18 cellular contexts compared by ENCODE assay signal in the genomic region with DNA sequence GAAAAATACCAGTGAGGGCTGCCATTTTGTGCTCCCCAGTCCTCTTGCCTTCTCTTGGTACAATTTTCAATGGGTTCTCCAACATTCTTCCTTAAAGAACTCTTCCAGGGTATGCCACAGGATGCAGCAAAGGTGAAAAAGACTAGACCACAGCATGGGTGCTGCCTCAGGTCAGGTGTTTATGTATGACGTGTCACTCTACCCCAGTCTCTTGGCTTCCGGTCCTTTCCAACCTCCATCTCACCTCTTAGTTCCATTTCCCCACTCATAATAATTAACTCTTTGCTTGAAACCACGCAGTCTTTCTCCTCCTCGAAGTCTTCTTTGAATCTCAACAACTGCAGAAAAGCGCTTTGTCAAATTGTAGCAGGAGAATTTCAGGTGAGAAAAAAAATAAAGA.
A peak's percentile ranks its signal among the peaks of the same experiment; 100 is the strongest.
DNase-seq lines count a peak whose midpoint lies in the region; ATAC-seq, FAIRE-seq and TF ChIP-seq lines count a peak whose summit lies in the region.
"Had no signal": no experiment of that assay in that cellular context is flagged by ENCODE, and none has a peak within 500 bp of the region (broad histone marks: within the 10 kb centered on the region; RNA-seq: fewer than 3 reads in every experiment).

No MANE protein-coding gene starts in this region.

- ATAC-seq in HepG2, result no peak
- ATAC-seq in right lobe of liver, result no peak
- ATAC-seq in HG03175 (IDR thresholded peaks at IDR 0.05; ENCODE audit: unreplicated experiment), result peak; percentile 61
- no peak for ATAC-seq in K562
- no peak for ATAC-seq in HG03520 (IDR thresholded peaks at IDR 0.05; ENCODE audit: unreplicated experiment)
- ATAC-seq: HCT116 had no signal

- WGBS in HepG2 (ENCODE audit: low lambda C conversion rate), result 11% methylated on average over 5 of the region's 5 CpGs
- WGBS in right lobe of liver (ENCODE audit: insufficient coverage, low coverage, low lambda C conversion rate, missing lambda C conversion rate), result 71% methylated on average over 5 of the region's 5 CpGs
- WGBS in K562 (ENCODE audit: insufficient coverage, low coverage, missing lambda C conversion rate), result 8% methylated on average over 5 of the region's 5 CpGs

- H3K9ac ChIP-seq in HepG2 (ENCODE audit: insufficient read depth, low read depth, low read length) (no peak overlapping the region), K562 (ENCODE audit: insufficient read depth in 1 of 2, low read depth in 2 of 2, low read length in 2 of 2) (no peak overlapping the region)
- H3K9ac ChIP-seq: BLaER1 had no signal

- TF ChIP-seq EP300 in HepG2 (IDR thresholded peaks at IDR 0.05; ENCODE audit: low read depth in 2 of 2, low read length in 2 of 2) (no peak), HepG2 (CRISPR knock-in tag; IDR thresholded peaks at IDR 0.05; ENCODE audit: borderline replicate concordance) (no peak), K562 (IDR thresholded peaks at IDR 0.05; ENCODE audit: low read length) (no peak)

- no peak overlapping the region for H2AFZ ChIP-seq in HepG2 (ENCODE audit: low read length)
- H2AFZ ChIP-seq in K562 (ENCODE audit: low read depth, low read length), result 0 out of 2 replicates have a peak overlapping the region, but pooled peaks have one; percentile 4

- H3K9me3 ChIP-seq in HepG2 (ENCODE audit: low read length) (no peaks in the 10 kb centered on the region), right lobe of liver (no peaks in the 10 kb centered on the region), K562 (replicated peaks; ENCODE audit: control insufficient read depth, insufficient read depth, low read depth, low read length) (no peaks in the 10 kb centered on the region)
- H3K9me3 ChIP-seq: BLaER1, Caco-2 had no signal

- DNase-seq in HepG2 (ENCODE audit: low spot score), result no peak
- DNase-seq in right lobe of liver, result no peak
- no peak for DNase-seq in K562 (ENCODE audit: extremely low read depth in 1 of 4, low spot score in 3 of 4)
- DNase-seq in SW 1271 (lab: John Stamatoyannopoulos, UW), result no peak
- no peak for DNase-seq in activated CD4-positive, alpha-beta T cell treated with anti-CD3 and anti-CD28 coated beads, Interleukin-2, amount 50 U/mL, for 4 hours
- DNase-seq: AML-193; Caco-2; CD8-positive, alpha-beta memory T cell; DND-41; GDM1; Kasumi-1; KBM-7 had no signal

- no peak for TF ChIP-seq RAD21 in HepG2 (CRISPR knock-in tag; IDR thresholded peaks at IDR 0.05)
- TF ChIP-seq RAD21 in K562 (CRISPR knock-in tag; conservative IDR thresholded peaks at IDR 0.05 in 1 of 2, IDR thresholded peaks at IDR 0.05 in 1 of 2), result no peak

- H3K4me2 ChIP-seq in HepG2 (ENCODE audit: low read depth, low read length), result no peak overlapping the region
- no peak overlapping the region for H3K4me2 ChIP-seq in K562 (ENCODE audit: insufficient read depth, low read length)
- H3K4me2 ChIP-seq: BLaER1 had no signal

- no TSS peak for BruUV-seq in HepG2 (replicated peaks; lab: Mats Ljungman, UMichigan)
- no TSS peak for BruUV-seq in K562 (replicated peaks; lab: Mats Ljungman, UMichigan)

- no peak overlapping the region for H3K27ac ChIP-seq in HepG2 (ENCODE audit: extremely low read length, insufficient read depth, low read length)
- H3K27ac ChIP-seq in right lobe of liver, result no peak overlapping the region
- no peak overlapping the region for H3K27ac ChIP-seq in K562 (ENCODE audit: extremely low read depth, low read depth, low read length)
- H3K27ac ChIP-seq: 22Rv1, BLaER1, HL-60 had no signal

- TF ChIP-seq POLR2A in HepG2 (IDR thresholded peaks at IDR 0.05; ENCODE audit: insufficient read depth in 1 of 2, low read depth in 2 of 2, low read length in 2 of 2) (no peak), right lobe of liver (IDR thresholded peaks at IDR 0.05) (no peak), K562 (conservative IDR thresholded peaks at IDR 0.05) (no peak)

- POLR2A ChIA-PET in HepG2 (lab: Yijun Ruan, JAX), result no interaction called here
- POLR2A ChIA-PET in K562 (lab: Yijun Ruan, JAX), result no interaction called here

- no peaks in the 10 kb centered on the region for H3K79me2 ChIP-seq in HepG2 (ENCODE audit: insufficient read depth, low read length)
- H3K79me2 ChIP-seq in K562 (ENCODE audit: control insufficient read depth, insufficient read depth, low read length), result no peaks in the 10 kb centered on the region

- no peaks in the 10 kb centered on the region for H3K9me1 ChIP-seq in K562 (ENCODE audit: control insufficient read depth, insufficient read depth, low read length)

- in situ Hi-C loops in HepG2 (cut with HindIII; ENCODE audit: extremely low pct_ligation_motif_present, low pct_unique_long_range_greater_than_20kb) (loop anchor here (25.0 kb wide), 1 partner anchor 1260 kb away; no protein-coding TSS in a partner anchor), K562 (cut with MboI) (loop anchor here (25.0 kb wide), 1 partner anchor 210 kb away; no protein-coding TSS in a partner anchor)

- no peaks in the 10 kb centered on the region for H3K4me1 ChIP-seq in HepG2 (ENCODE audit: insufficient read depth, low read length)
- H3K4me1 ChIP-seq in right lobe of liver, result no peaks in the 10 kb centered on the region
- H3K4me1 ChIP-seq in K562 (replicated peaks in 1 of 2; ENCODE audit: control insufficient read depth in 2 of 2, insufficient read depth in 2 of 2, low read length in 2 of 2), result no peaks in the 10 kb centered on the region
- H3K4me1 ChIP-seq: BLaER1, Caco-2 had no signal

- intact Hi-C loops in HepG2 (cut with micrococcal nuclease; ENCODE audit: unreplicated experiment), result no loop called here
- intact Hi-C loops in right lobe of liver (cut with DNase I), result no loop called here
- intact Hi-C loops in K562 (cut with micrococcal nuclease), result no loop called here

- H3K36me3 ChIP-seq in HepG2 (replicated peaks in 1 of 2; ENCODE audit: control insufficient read depth in 1 of 2, insufficient read depth in 2 of 2, low read length in 2 of 2) (no peaks in the 10 kb centered on the region), right lobe of liver (no peaks in the 10 kb centered on the region), K562 (ENCODE audit: control insufficient read depth, insufficient read depth, low read length) (no peaks in the 10 kb centered on the region)
- H3K36me3 ChIP-seq: BLaER1 had no signal

- no peak overlapping the region for H3K4me3 ChIP-seq in HepG2 (replicated peaks in 1 of 3; ENCODE audit: insufficient read depth in 1 of 3, low read depth in 2 of 3, low read length in 3 of 3)
- H3K4me3 ChIP-seq in right lobe of liver, result no peak overlapping the region
- no peak overlapping the region for H3K4me3 ChIP-seq in K562
- H3K4me3 ChIP-seq: BLaER1 had no signal

- H3K27me3 ChIP-seq in HepG2 (ENCODE audit: control insufficient read depth in 1 of 2, insufficient read depth in 2 of 2, low read length in 2 of 2) (no peaks in the 10 kb centered on the region; a peak in 1 of 5 replicates), right lobe of liver (no peaks in the 10 kb centered on the region), K562 (ENCODE audit: control insufficient read depth in 2 of 2, insufficient read depth in 2 of 2, low read length in 2 of 2) (no peaks in the 10 kb centered on the region; a peak in 1 of 5 replicates)
- H3K27me3 ChIP-seq: BLaER1 had no signal

- FAIRE-seq in HepG2 (lab: Jason Lieb, UNC) (no peak), K562 (lab: Jason Lieb, UNC) (no peak)

- H4K20me1 ChIP-seq in HepG2 (ENCODE audit: insufficient read depth, low read length), result no peaks in the 10 kb centered on the region
- no peaks in the 10 kb centered on the region for H4K20me1 ChIP-seq in K562 (replicated peaks; ENCODE audit: control insufficient read depth, insufficient read depth, low read length)
- H4K20me1 ChIP-seq: BLaER1 had no signal

- TF ChIP-seq CTCF in HepG2 (CRISPR knock-in tag; IDR thresholded peaks at IDR 0.05), result no peak
- TF ChIP-seq CTCF in right lobe of liver (IDR thresholded peaks at IDR 0.05), result no peak
- TF ChIP-seq CTCF in K562 (IDR thresholded peaks at IDR 0.05 in 2 of 3, conservative IDR thresholded peaks at IDR 0.05 in 1 of 3; ENCODE audit: insufficient read depth in 2 of 3, low read depth in 1 of 3, low read length in 3 of 3), result no peak

- CTCF ChIA-PET in HepG2 (lab: Yijun Ruan, JAX; ENCODE audit: low intra/inter-chr PET ratio, low total read pairs), result no interaction called here
- CTCF ChIA-PET in K562 (lab: Yijun Ruan, JAX; ENCODE audit: low intra/inter-chr PET ratio), result interaction anchor here (0.7 kb wide), 1 partner anchor 1139 kb away, joined by 4 read pairs; no protein-coding TSS in a partner anchor

TF ChIP-seq in HepG2, 621 proteins besides CTCF, POLR2A, EP300 and RAD21:
- TF ChIP-seq CREB1 (IDR thresholded peaks at IDR 0.05) (0 out of 2 replicates have a peak, but pooled peaks have one; percentile 10), CREB1 (CRISPR knock-in tag; IDR thresholded peaks at IDR 0.05) (no peak), ZNF44 (CRISPR knock-in tag; IDR thresholded peaks at IDR 0.05) (no peak)

TF ChIP-seq in K562, 482 proteins besides CTCF, POLR2A, EP300 and RAD21:
- TF ChIP-seq POLR2G (IDR thresholded peaks at IDR 0.05; ENCODE audit: low read depth, low read length) (no peak), ZNF217 (CRISPR knock-in tag; IDR thresholded peaks at IDR 0.05) (no peak), BMI1 (IDR thresholded peaks at IDR 0.05; ENCODE audit: low read length) (no peak), MAFK (IDR thresholded peaks at IDR 0.05; ENCODE audit: low read length) (no peak), SIX5 (IDR thresholded peaks at IDR 0.05; ENCODE audit: borderline replicate concordance in 1 of 2, insufficient read depth in 1 of 2, low read depth in 1 of 2, low read length in 2 of 2) (no peak), MNT (conservative IDR thresholded peaks at IDR 0.05) (no peak), SMC3 (conservative IDR thresholded peaks at IDR 0.05; ENCODE audit: insufficient read depth, low read depth, low read length) (no peak), ZNF76 (CRISPR knock-in tag; IDR thresholded peaks at IDR 0.05; ENCODE audit: borderline replicate concordance) (no peak)
